Comparison of ENCODE assay signal across 31 cellular contexts in genomic region chr1:217109928-217110327, GRCh38.
"Had no signal": no experiment of that assay in that cellular context is flagged by ENCODE, and none has a peak within 500 bp of the region (broad histone marks: within the 10 kb centered on the region; RNA-seq: fewer than 3 reads in every experiment).

No MANE protein-coding gene starts in this region.

- H3K4me3 ChIP-seq: adrenal gland, body of pancreas, esophagus squamous epithelium, gastrocnemius medialis, heart right ventricle had no signal

- H3K4me1 ChIP-seq: adrenal gland, body of pancreas, esophagus squamous epithelium, gastrocnemius medialis, heart right ventricle had no signal

- H3K9me3 ChIP-seq: adrenal gland, body of pancreas, esophagus squamous epithelium, gastrocnemius medialis, heart right ventricle had no signal

- DNase-seq: activated CD4-positive, alpha-beta memory T cell treated with anti-CD3 and anti-CD28 coated beads for 36 hours; activated CD4-positive, alpha-beta T cell treated with anti-CD3 and anti-CD28 coated beads for 36 hours; activated CD4-positive, alpha-beta T cell treated with anti-CD3 and anti-CD28 coated beads, Interleukin-2, amount 10 ng/mL, durations not matched to agents 24 days and 14 days; activated CD4-positive, CD25-positive, alpha-beta regulatory T cell; activated CD4-positive, CD25-positive, alpha-beta regulatory T cell treated with anti-CD3 and anti-CD28 coated beads, Interleukin-2, amount 50 U/mL, for 72 hours; activated CD8-positive, alpha-beta memory T cell treated with anti-CD3 and anti-CD28 coated beads, Interleukin-2, amount 10 ng/mL, durations not matched to agents 7 days and 5 days; activated CD8-positive, alpha-beta memory T cell treated with anti-CD3 and anti-CD28 coated beads, Interleukin-2, amount 50 U/mL, for 4 hours; activated CD8-positive, alpha-beta T cell treated with anti-CD3 and anti-CD28 coated beads, Interleukin-2, amount 10 ng/mL, durations not matched to agents 7 days and 5 days; activated effector memory CD4-positive, alpha-beta T cell treated with anti-CD3 and anti-CD28 coated beads, Interleukin-2, amount 50 U/mL, for 16 hours; activated naive CD4-positive, alpha-beta T cell treated with anti-CD3 and anti-CD28 coated beads for 36 hours; activated naive CD8-positive, alpha-beta T cell treated with anti-CD3 and anti-CD28 coated beads for 36 hours; activated naive CD8-positive, alpha-beta T cell treated with anti-CD3 and anti-CD28 coated beads, Interleukin-2, amount 50 U/mL, for 24 hours; activated T-cell treated with anti-CD3 and anti-CD28 coated beads, Interleukin-2, amount 50 U/mL, for 1 hour; activated T-cell treated with anti-CD3 and anti-CD28 coated beads, Interleukin-2, amount 50 U/mL, for 48 hours; adrenal gland; amygdala; aorta; body of pancreas; caudate nucleus; cortex of kidney; dermis blood vessel endothelial cell; effector CD4-positive, alpha-beta T cell; effector memory CD8-positive, alpha-beta T cell; esophagus squamous epithelium; gastrocnemius medialis; heart right ventricle; T-helper 1 cell; T-helper 17 cell; T1000; WERI-Rb-1 had no signal

- H3K27me3 ChIP-seq: adrenal gland, body of pancreas, gastrocnemius medialis, heart right ventricle had no signal

- ATAC-seq: activated CD4-positive, alpha-beta T cell treated with anti-CD3 and anti-CD28 coated beads for 36 hours; activated CD8-positive, alpha-beta memory T cell treated with anti-CD3 and anti-CD28 coated beads, Interleukin-2, amount 10 ng/mL, durations not matched to agents 7 days and 5 days; activated CD8-positive, alpha-beta T cell treated with anti-CD3 and anti-CD28 coated beads, Interleukin-2, amount 10 ng/mL, durations not matched to agents 7 days and 5 days; activated naive CD8-positive, alpha-beta T cell treated with anti-CD3 and anti-CD28 coated beads, Interleukin-2, amount 50 U/mL, for 24 hours; body of pancreas; effector memory CD8-positive, alpha-beta T cell; gastrocnemius medialis; heart right ventricle; T-helper 17 cell had no signal

- H3K27ac ChIP-seq: adrenal gland, body of pancreas, epithelial cell of prostate, esophagus squamous epithelium, gastrocnemius medialis, heart right ventricle, WERI-Rb-1 had no signal

- H3K36me3 ChIP-seq: adrenal gland, esophagus squamous epithelium, gastrocnemius medialis, heart right ventricle, WERI-Rb-1 had no signal
